Comparison of ENCODE assay signal across 8 cellular contexts in genomic region chr3:196942226-196942914, GRCh38. TPM values are rescaled to one million over a fixed set of nuclear protein-coding genes. Genes with fewer than 3 reads are reported as not detected.
DNase-seq lines count a peak whose midpoint lies in the region; ATAC-seq and TF ChIP-seq lines count a peak whose summit lies in the region.

NCBP2 (minus strand) TSS chr3:196942528; CDS start chr3:196942503, 25 bp downstream.

- peak within 1 kb of the TSS; percentile 93 for H3K4me3 Mint-ChIP-seq in activated CD4-positive, alpha-beta T cell treated with anti-CD3 and anti-CD28 coated beads for 36 hours

- H3K27me3 ChIP-seq in BJ (ENCODE audit: control insufficient read depth, insufficient read depth, low read length) = no peaks in the 10 kb centered on the region

- intact Hi-C loops in activated CD4-positive, alpha-beta T cell treated with anti-CD3 and anti-CD28 coated beads for 36 hours (cut with DNase I, micrococcal nuclease) = loop anchor here (1.0 to 10.0 kb wide), 13 partner anchors 27 to 1500 kb away; partner anchors contain the start of genes FBXO45 (in 2 of the 2), SENP5 (in 2 of the 2), WDR53 (in 2 of the 2) and ACAP2 (in 1 of the 2)

- peaks cover 45% of the 10 kb centered on the region for H3K4me1 Mint-ChIP-seq in activated CD4-positive, alpha-beta T cell treated with anti-CD3 and anti-CD28 coated beads for 36 hours

- DNase-seq in BJ (ENCODE audit: low read depth) = peak; percentile 80
- DNase-seq in GM19238 (ENCODE audit: insufficient read length, low spot score) = peak; percentile 92
- peak; percentile 98 for DNase-seq in NCI-H510A treated with DMSO at 0.1 percent for 48 hours (lab: John Stamatoyannopoulos, UW)
- peak; percentile 100 for DNase-seq in activated CD4-positive, alpha-beta T cell treated with anti-CD3 and anti-CD28 coated beads for 36 hours
- peak; percentile 99 for DNase-seq in choroid plexus epithelial cell (ENCODE audit: low read depth)
- DNase-seq in kidney tubule cell (ENCODE audit: low spot score) = peak; percentile 99
- DNase-seq in stimulated activated CD4-positive, alpha-beta T cell treated with anti-CD3 and anti-CD28 coated beads, Interleukin-1b, Interleukin-23, amount 100 ng/mL, for 24 hours (ENCODE audit: low read depth in 4 of 4, low spot score in 1 of 4) = peak; percentile 100

- no peaks in the 10 kb centered on the region for H3K9me3 Mint-ChIP-seq in activated CD4-positive, alpha-beta T cell treated with anti-CD3 and anti-CD28 coated beads for 36 hours (ENCODE audit: low read depth)

- H3K27ac Mint-ChIP-seq in activated CD4-positive, alpha-beta T cell treated with anti-CD3 and anti-CD28 coated beads for 36 hours = peak within 1 kb of the TSS; percentile 99

- peak; percentile 78 for ATAC-seq in HG03442 (IDR thresholded peaks at IDR 0.05; ENCODE audit: unreplicated experiment)
- ATAC-seq in activated CD4-positive, alpha-beta T cell treated with anti-CD3 and anti-CD28 coated beads for 36 hours = peak; percentile 97

- H3K27me3 Mint-ChIP-seq in activated CD4-positive, alpha-beta T cell treated with anti-CD3 and anti-CD28 coated beads for 36 hours = no peaks in the 10 kb centered on the region

- POLR2A ChIA-PET in BJ (lab: Charles Lee) = no interaction called here
- POLR2A ChIA-PET in activated CD4-positive, alpha-beta T cell treated with anti-CD3 and anti-CD28 coated beads for 36 hours (lab: Charles Lee) = interaction anchor here (0.5 to 1.8 kb wide), 4 partner anchors 75 to 623 kb away, joined by 3 to 14 read pairs (median 4); partner anchors contain the start of gene SENP5

- CTCF ChIA-PET in BJ (lab: Yijun Ruan, JAX) = interaction anchor here (0.8 to 1.7 kb wide), 11 partner anchors 9 to 333 kb away, joined by 3 to 4 read pairs (median 3); no protein-coding TSS in a partner anchor
- CTCF ChIA-PET in activated CD4-positive, alpha-beta T cell treated with anti-CD3 and anti-CD28 coated beads for 36 hours (lab: Charles Lee) = interaction anchor here (0.7 to 2.8 kb wide), 8 partner anchors 10 to 406 kb away, joined by 3 to 18 read pairs (median 3); partner anchors contain the start of gene SENP5

- peak; percentile 73 for TF ChIP-seq CTCF in BJ (IDR thresholded peaks at IDR 0.05; ENCODE audit: insufficient read depth, low read depth, low read length)
- TF ChIP-seq CTCF in choroid plexus epithelial cell (conservative IDR thresholded peaks at IDR 0.05; ENCODE audit: low read depth, low read length) = peak; percentile 73

- H3K36me3 ChIP-seq in BJ (ENCODE audit: control insufficient read depth, insufficient read depth, low read length) = peaks cover 3% of the 10 kb centered on the region

- H3K4me3 ChIP-seq in BJ (ENCODE audit: low read depth, low read length) (peak within 1 kb of the TSS; percentile 54), choroid plexus epithelial cell (ENCODE audit: low read depth, low read length) (peak within 1 kb of the TSS; percentile 98)

- peaks cover 53% of the 10 kb centered on the region for H3K36me3 Mint-ChIP-seq in activated CD4-positive, alpha-beta T cell treated with anti-CD3 and anti-CD28 coated beads for 36 hours (ENCODE audit: low read depth)

RNA-seq across cellular contexts. Expression of gene NCBP2, which starts in this region (rescaled TPM):
- polyA plus RNA-seq in BJ (2011; rRNA removed) = 39.9 and 58.6 TPM in 2 replicates
- 18.5 and 21.8 TPM in 2 replicates for polyA minus RNA-seq in BJ (2011; rRNA and poly(A)+ RNA removed)
- total RNA-seq in activated CD4-positive, alpha-beta T cell treated with anti-CD3 and anti-CD28 coated beads for 36 hours = 100 to 1,000 TPM in 1 of 2 experiments, 10 to 100 TPM in 1; 94.8 to 107 TPM

Comparison
In these comparisons a context has a peak if more than half of its experiments do, and no peak if none do; other contexts are left out.
1. Peak in every context shown above with its lines: DNase-seq, ATAC-seq and H3K4me3 ChIP-seq.